Comparison of ENCODE assay signal across 13 cellular contexts in genomic region chr10:89591796-89592271, GRCh38. TPM values are rescaled to one million over a fixed set of nuclear protein-coding genes. Genes with fewer than 3 reads are reported as not detected.
A peak's percentile ranks its signal among the peaks of the same experiment; 100 is the strongest.
DNase-seq lines count a peak whose midpoint lies in the region; FAIRE-seq and TF ChIP-seq lines count a peak whose summit lies in the region.
"Had no signal": no experiment of that assay in that cellular context is flagged by ENCODE, and none has a peak within 500 bp of the region (broad histone marks: within the 10 kb centered on the region; RNA-seq: fewer than 3 reads in every experiment).

No MANE protein-coding gene starts in this region.

- peak overlapping the region; percentile 45 for H4K91ac ChIP-seq in trophoblast cell (ENCODE audit: low read depth, low read length)

- H3K4me1 ChIP-seq in kidney (ENCODE audit: control insufficient read depth in 1 of 2, insufficient read depth in 1 of 2, low read depth in 1 of 2, low read length in 2 of 2) (peaks cover 8 to 32% of the 10 kb centered on the region in 2 donors), trophoblast cell (ENCODE audit: control insufficient read depth in 1 of 2, insufficient read depth in 2 of 2, low read length in 2 of 2) (peaks cover 6 to 8% of the 10 kb centered on the region in 2 experiments)

- H3K27ac ChIP-seq in kidney (ENCODE audit: low read depth in 2 of 2, low read length in 2 of 2) = peak overlapping the region; percentile 91 to 94
- H3K27ac ChIP-seq in trophoblast cell (ENCODE audit: low read depth, low read length) = peak overlapping the region; percentile 92

- no peak overlapping the region for H3K14ac ChIP-seq in trophoblast cell (ENCODE audit: low read length)

- no peaks in the 10 kb centered on the region for H3K27me3 ChIP-seq in trophoblast cell (ENCODE audit: insufficient read depth, low read length)

- WGBS in trophoblast cell (ENCODE audit: extremely low coverage, insufficient coverage, insufficient read length) = no CpG with 5 or more reads among the region's 3 CpGs

- H3K4ac ChIP-seq in trophoblast cell (ENCODE audit: low read depth, low read length) = no peak overlapping the region

- no peaks in the 10 kb centered on the region for H3K79me2 ChIP-seq in trophoblast cell (ENCODE audit: control insufficient read depth, insufficient read depth, low read length, poor library complexity)

- H3K9ac ChIP-seq in kidney (ENCODE audit: low read length in 2 of 2) (peak overlapping the region in 1 of 2 donors; percentile 75), trophoblast cell (ENCODE audit: low read length) (no peak overlapping the region)

- no peak overlapping the region for H2BK120ac ChIP-seq in trophoblast cell (ENCODE audit: insufficient read depth, low read length, poor library complexity)

- intact Hi-C loops in kidney (cut with DNase I) = no loop called here

- H3K18ac ChIP-seq in trophoblast cell (ENCODE audit: low read length) = no peak overlapping the region

- no peak for TF ChIP-seq CTCF in epithelial cell of proximal tubule (conservative IDR thresholded peaks at IDR 0.05; ENCODE audit: low read depth, low read length)
- no peak for TF ChIP-seq CTCF in kidney (IDR thresholded peaks at IDR 0.05; ENCODE audit: borderline replicate concordance, extremely low read depth, insufficient read depth)

- FAIRE-seq in kidney (lab: Jason Lieb, UNC) = peak; percentile 92

- H2AFZ ChIP-seq in trophoblast cell (ENCODE audit: insufficient read depth, low read length, poor library complexity) = no peak overlapping the region

- peaks cover 2 to 13% of the 10 kb centered on the region in 2 donors for H3K36me3 ChIP-seq in kidney (ENCODE audit: control insufficient read depth in 1 of 2, insufficient read depth in 2 of 2, low read length in 2 of 2)
- H3K36me3 ChIP-seq in trophoblast cell (ENCODE audit: control insufficient read depth in 1 of 2, insufficient read depth in 2 of 2, low read length in 2 of 2) = peaks cover 2 to 7% of the 10 kb centered on the region in 2 experiments

- H2BK12ac ChIP-seq in trophoblast cell (ENCODE audit: low read length) = no peak overlapping the region

- DNase-seq in EL (peak; percentile 7), epithelial cell of proximal tubule (ENCODE audit: low read depth) (peak; percentile 44), kidney (no peak), trophoblast cell (peak; percentile 5 to 55), NCI-H1694 treated with DMSO at 0.1 percent for 48 hours (lab: John Stamatoyannopoulos, UW) (no peak), hypothalamus (lab: John Stamatoyannopoulos, UW) (no peak), pons (ENCODE audit: low spot score) (no peak)
- DNase-seq in activated T-cell treated with anti-CD3 and anti-CD28 coated beads, Interleukin-2, amount 50 U/mL, for 48 hours = no peak
- DNase-seq: activated CD4-positive, alpha-beta T cell treated with anti-CD3 and anti-CD28 coated beads for 4 hours; Calu3; caudate nucleus; NCI-H446 treated with DMSO at 0.1 percent for 48 hours; T-helper 2 cell had no signal

- no peak overlapping the region for H4K12ac ChIP-seq in trophoblast cell (ENCODE audit: low read depth, low read length)

- H4K8ac ChIP-seq in trophoblast cell (ENCODE audit: low read depth, low read length) = no peak overlapping the region

- no peak overlapping the region for H3K23ac ChIP-seq in trophoblast cell (ENCODE audit: low read length)

- H2AK5ac ChIP-seq in trophoblast cell (ENCODE audit: low read length) = no peak overlapping the region

- H3K4me2 ChIP-seq in trophoblast cell (ENCODE audit: low read length) = peak overlapping the region; percentile 44

- H3K4me3 ChIP-seq in epithelial cell of proximal tubule (ENCODE audit: low read depth, low read length) (no peak overlapping the region), kidney (ENCODE audit: low read length in 2 of 2) (peak overlapping the region; percentile 33 to 40), trophoblast cell (ENCODE audit: low read depth, low read length) (no peak overlapping the region)

- peak overlapping the region; percentile 77 for H2BK5ac ChIP-seq in trophoblast cell (ENCODE audit: low read depth, low read length, poor library complexity)

- no peaks in the 10 kb centered on the region for H3K9me3 ChIP-seq in kidney (ENCODE audit: control insufficient read depth in 1 of 2, low read length in 2 of 2)
- H3K9me3 ChIP-seq in trophoblast cell (ENCODE audit: insufficient read depth, low read depth, low read length) = no peaks in the 10 kb centered on the region

- peaks cover 3% of the 10 kb centered on the region for H3K79me1 ChIP-seq in trophoblast cell (ENCODE audit: low read length)

RNA-seq across cellular contexts. Expression of gene PANK1, which starts 53.2 kb away (rescaled TPM):
- 5.8 and 7.8 TPM in 2 replicates for total RNA-seq in epithelial cell of proximal tubule
- 5.4 TPM for total RNA-seq in kidney
- polyA plus RNA-seq in kidney (ENCODE audit: insufficient read depth, low read depth, low replicate concordance) = 31.3 TPM
- polyA plus RNA-seq in trophoblast cell (2013) = 14.9 and 15.1 TPM in 2 replicates

RNA-seq across cellular contexts. Expression of gene SLC16A12, which starts 56.4 kb away (rescaled TPM):
- total RNA-seq in epithelial cell of proximal tubule (1.2 and 3.7 TPM in 2 replicates), kidney (38.8 TPM)
- 19.0 TPM for polyA plus RNA-seq in kidney (ENCODE audit: insufficient read depth, low read depth, low replicate concordance)
- 0.07 and 0.11 TPM in 2 replicates for polyA plus RNA-seq in trophoblast cell (2013)

Comparison
In these comparisons a context has a peak if more than half of its experiments do, and no peak if none do; other contexts are left out.
1. DNase-seq: peak in EL (single experiment), epithelial cell of proximal tubule (single experiment) and trophoblast cell (2 of 2); none in kidney (single experiment), NCI-H1694 treated with DMSO at 0.1 percent for 48 hours (single experiment), activated T-cell treated with anti-CD3 and anti-CD28 coated beads, Interleukin-2, amount 50 U/mL, for 48 hours (0 of 2), hypothalamus (0 of 51) and pons (single experiment).
2. H3K4me3 ChIP-seq: peak in kidney (2 of 2); none in epithelial cell of proximal tubule (single experiment) and trophoblast cell (single experiment).